8 cellular contexts compared by ENCODE assay signal in the genomic region with DNA sequence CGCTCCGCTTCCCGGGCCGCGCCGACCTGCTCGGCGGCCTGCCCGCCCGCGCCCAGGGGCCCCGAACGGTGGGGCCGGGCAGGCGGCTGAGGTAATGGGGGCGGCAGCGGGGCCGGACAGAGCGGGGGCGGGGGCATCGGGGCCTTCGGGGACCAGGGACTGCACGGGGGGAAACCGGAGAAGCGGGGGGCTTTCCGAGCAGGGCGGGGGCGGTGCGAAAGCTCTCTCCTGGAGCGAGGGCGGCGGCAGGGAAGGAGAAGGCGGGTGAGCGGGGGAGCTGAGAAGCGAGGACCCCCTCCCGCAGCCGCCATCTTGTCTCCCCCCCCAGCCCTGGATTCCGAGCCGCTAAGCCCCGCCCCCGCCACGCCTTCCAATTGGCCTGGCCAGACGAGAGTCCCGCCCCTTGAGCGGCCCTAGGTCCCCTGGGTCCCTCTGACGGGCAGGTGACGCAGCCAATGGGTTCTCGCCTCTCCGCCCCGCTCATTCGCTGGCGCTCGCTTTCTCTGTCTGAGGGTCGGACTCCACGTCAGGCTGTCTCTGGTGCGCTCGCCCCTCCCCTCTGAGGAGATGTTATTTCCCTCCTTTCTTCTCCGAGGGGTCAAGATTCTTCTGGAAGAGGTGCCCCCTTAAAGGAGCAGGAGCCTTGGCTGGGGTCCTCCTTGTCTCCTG. TPM values are rescaled to one million over a fixed set of nuclear protein-coding genes. Genes with fewer than 3 reads are reported as not detected.
DNase-seq lines count a peak whose midpoint lies in the region; ATAC-seq lines count a peak whose summit lies in the region.

No MANE protein-coding gene starts in this region.

- H3K9me3 ChIP-seq in SK-N-MC (ENCODE audit: low read depth, low read length) = no peaks in the 10 kb centered on the region

- peak overlapping the region; percentile 91 for H3K4me3 Mint-ChIP-seq in activated naive CD4-positive, alpha-beta T cell treated with anti-CD3 and anti-CD28 coated beads, Interleukin-2, amount 50 U/mL, for 24 hours

- peak overlapping the region; percentile 83 for H3K27ac Mint-ChIP-seq in activated naive CD4-positive, alpha-beta T cell treated with anti-CD3 and anti-CD28 coated beads, Interleukin-2, amount 50 U/mL, for 24 hours

- peak overlapping the region; percentile 83 for H3K4me3 ChIP-seq in GM08714 (ENCODE audit: low read length)
- H3K4me3 ChIP-seq in SK-N-MC = peak overlapping the region; percentile 77

- H3K4me1 Mint-ChIP-seq in activated naive CD4-positive, alpha-beta T cell treated with anti-CD3 and anti-CD28 coated beads, Interleukin-2, amount 50 U/mL, for 24 hours = peaks cover 51% of the 10 kb centered on the region

- peaks cover 25% of the 10 kb centered on the region for H3K36me3 ChIP-seq in SK-N-MC (ENCODE audit: insufficient read depth, low read length)

- ATAC-seq in HG02588 (IDR thresholded peaks at IDR 0.05; ENCODE audit: unreplicated experiment) = peak; percentile 90

- no peaks in the 10 kb centered on the region for H3K9me3 Mint-ChIP-seq in activated naive CD4-positive, alpha-beta T cell treated with anti-CD3 and anti-CD28 coated beads, Interleukin-2, amount 50 U/mL, for 24 hours

- H3K27ac ChIP-seq in SK-N-MC = peak overlapping the region; percentile 79; the same call in 1 of the 2 replicates
- H3K27ac ChIP-seq in temporal lobe (ENCODE audit: low read depth, low read length) = peak overlapping the region; percentile 14

- peaks cover 10% of the 10 kb centered on the region for H3K36me3 Mint-ChIP-seq in activated naive CD4-positive, alpha-beta T cell treated with anti-CD3 and anti-CD28 coated beads, Interleukin-2, amount 50 U/mL, for 24 hours

- DNase-seq in NCI-H1048 (lab: John Stamatoyannopoulos, UW) = peak; percentile 96
- peak; percentile 85 for DNase-seq in SK-N-MC (ENCODE audit: low read depth, low spot score)
- DNase-seq in glomerular endothelial cell (ENCODE audit: extremely low read depth, low read depth, low spot score) = peak; percentile 92
- peak; percentile 95 for DNase-seq in occipital lobe (lab: John Stamatoyannopoulos, UW)

- H3K9ac ChIP-seq in SK-N-MC (ENCODE audit: insufficient read length) = peak overlapping the region; percentile 84

- H3K27me3 Mint-ChIP-seq in activated naive CD4-positive, alpha-beta T cell treated with anti-CD3 and anti-CD28 coated beads, Interleukin-2, amount 50 U/mL, for 24 hours = no peaks in the 10 kb centered on the region

RNA-seq across cellular contexts. Expression of gene BRPF3, which starts 0.5 kb away (rescaled TPM):
- 18.6 and 21.8 TPM in 2 replicates for total RNA-seq in glomerular endothelial cell
- total RNA-seq in occipital lobe = 22.0 TPM
- total RNA-seq in temporal lobe = 20.4 TPM

Comparison
In these comparisons a context has a peak if more than half of its experiments do, and no peak if none do; other contexts are left out.
1. Peak in every context shown above with its lines: DNase-seq, ATAC-seq, H3K4me3 ChIP-seq and H3K27ac ChIP-seq.